In the genomic region with DNA sequence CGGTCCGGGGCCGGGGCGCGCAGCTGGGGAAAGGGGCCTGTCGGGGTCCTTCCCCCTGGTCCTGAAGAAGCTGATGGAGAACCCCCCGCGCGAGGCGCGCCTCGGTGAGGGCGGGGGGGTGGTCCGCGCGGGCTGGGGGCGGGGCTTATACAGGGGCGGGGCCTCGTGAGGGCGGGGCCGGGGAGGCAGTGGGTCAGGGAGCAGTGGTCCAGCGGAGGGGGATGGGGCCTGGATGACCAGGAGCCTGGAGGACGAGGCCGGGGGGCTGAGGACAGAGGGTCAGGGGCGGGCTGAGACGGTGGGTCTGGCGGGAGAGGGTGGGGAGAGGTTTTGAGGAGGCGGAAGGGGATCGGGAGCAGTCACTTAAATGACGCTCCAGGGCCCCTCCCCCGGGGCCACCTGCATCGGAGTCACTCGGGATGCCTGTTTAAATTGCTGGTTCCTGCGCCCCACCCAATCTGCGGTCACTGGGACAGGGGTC, we compare ENCODE assay signal across 8 cellular contexts. TPM values are rescaled to one million over a fixed set of nuclear protein-coding genes. Genes with fewer than 3 reads are reported as not detected.
DNase-seq lines count a peak whose midpoint lies in the region; ATAC-seq and TF ChIP-seq lines count a peak whose summit lies in the region.

No MANE protein-coding gene starts in this region.

- TF ChIP-seq CTCF in right lobe of liver (IDR thresholded peaks at IDR 0.05), result no peak

- WGBS in right lobe of liver (ENCODE audit: insufficient coverage, low coverage, low lambda C conversion rate, missing lambda C conversion rate), result 7% methylated on average over 9 of the region's 35 CpGs

- H3K9me3 Mint-ChIP-seq in IgD-negative memory B cell, result no peaks in the 10 kb centered on the region
- H3K9me3 Mint-ChIP-seq in activated CD4-positive, alpha-beta T cell treated with anti-CD3 and anti-CD28 coated beads, Interleukin-2, amount 10 ng/mL, durations not matched to agents 7 days and 5 days, result no peaks in the 10 kb centered on the region
- H3K9me3 Mint-ChIP-seq in dendritic cell treated with granulocyte-macrophage colony-stimulating factor and Interleukin-4, amounts not matched to agents 40 ng/mL and 50 ng/mL, for 4 days, result no peaks in the 10 kb centered on the region

- POLR2A ChIA-PET in activated CD4-positive, alpha-beta T cell treated with anti-CD3 and anti-CD28 coated beads, Interleukin-2, amount 10 ng/mL, durations not matched to agents 7 days and 5 days (lab: Charles Lee), result interaction anchor here (0.6 to 1.0 kb wide), 2 partner anchors 75 to 87 kb away, joined by 3 read pairs; a partner anchor contains a TSS

- H3K27ac Mint-ChIP-seq in IgD-negative memory B cell, result peak overlapping the region; percentile 95 to 99 (median 97)
- peak overlapping the region; percentile 99 for H3K27ac Mint-ChIP-seq in activated CD4-positive, alpha-beta T cell treated with anti-CD3 and anti-CD28 coated beads, Interleukin-2, amount 10 ng/mL, durations not matched to agents 7 days and 5 days
- peak overlapping the region; percentile 98 for H3K27ac Mint-ChIP-seq in dendritic cell treated with granulocyte-macrophage colony-stimulating factor and Interleukin-4, amounts not matched to agents 40 ng/mL and 50 ng/mL, for 4 days

- H3K4me1 ChIP-seq in right lobe of liver, result peaks cover 0 to 23% (median 2%) of the 10 kb centered on the region in 4 donors

- peaks cover 0 to 2% (median under 1%) of the 10 kb centered on the region in 4 donors for H3K36me3 ChIP-seq in right lobe of liver

- H3K27me3 ChIP-seq in right lobe of liver, result no peaks in the 10 kb centered on the region

- H3K4me3 Mint-ChIP-seq in IgD-negative memory B cell, result peak overlapping the region; percentile 89 to 98 (median 94)
- H3K4me3 Mint-ChIP-seq in activated CD4-positive, alpha-beta T cell treated with anti-CD3 and anti-CD28 coated beads, Interleukin-2, amount 10 ng/mL, durations not matched to agents 7 days and 5 days, result peak overlapping the region; percentile 90
- peak overlapping the region; percentile 91 for H3K4me3 Mint-ChIP-seq in dendritic cell treated with granulocyte-macrophage colony-stimulating factor and Interleukin-4, amounts not matched to agents 40 ng/mL and 50 ng/mL, for 4 days

- CTCF ChIA-PET in activated CD4-positive, alpha-beta T cell treated with anti-CD3 and anti-CD28 coated beads, Interleukin-2, amount 10 ng/mL, durations not matched to agents 7 days and 5 days (lab: Charles Lee), result interaction anchor here (0.6 to 3.1 kb wide), 6 partner anchors 10 to 893 kb away, joined by 3 to 15 read pairs (median 4); a partner anchor contains a TSS

- H3K4me1 Mint-ChIP-seq in IgD-negative memory B cell, result peaks cover 4 to 11% (median 4%) of the 10 kb centered on the region in 3 donors
- peaks cover 20% of the 10 kb centered on the region for H3K4me1 Mint-ChIP-seq in activated CD4-positive, alpha-beta T cell treated with anti-CD3 and anti-CD28 coated beads, Interleukin-2, amount 10 ng/mL, durations not matched to agents 7 days and 5 days
- peaks cover 37% of the 10 kb centered on the region for H3K4me1 Mint-ChIP-seq in dendritic cell treated with granulocyte-macrophage colony-stimulating factor and Interleukin-4, amounts not matched to agents 40 ng/mL and 50 ng/mL, for 4 days (ENCODE audit: low read depth)

- no peaks in the 10 kb centered on the region for H3K9me3 ChIP-seq in right lobe of liver

- intact Hi-C loops in dendritic cell treated with granulocyte-macrophage colony-stimulating factor and Interleukin-4, amounts not matched to agents 40 ng/mL and 50 ng/mL, for 4 days (cut with micrococcal nuclease), result loop anchor here (5.0 kb wide), 1 partner anchor 95 kb away; a partner anchor contains a TSS
- intact Hi-C loops in right lobe of liver (cut with DNase I), result no loop called here

- ATAC-seq in GM21447 (IDR thresholded peaks at IDR 0.05; ENCODE audit: unreplicated experiment) (peak; percentile 35), right lobe of liver (peak; percentile 39 to 62 (median 50))

- no peaks in the 10 kb centered on the region for H3K36me3 Mint-ChIP-seq in IgD-negative memory B cell
- no peaks in the 10 kb centered on the region for H3K36me3 Mint-ChIP-seq in activated CD4-positive, alpha-beta T cell treated with anti-CD3 and anti-CD28 coated beads, Interleukin-2, amount 10 ng/mL, durations not matched to agents 7 days and 5 days (ENCODE audit: low read depth)
- peaks cover 9% of the 10 kb centered on the region for H3K36me3 Mint-ChIP-seq in dendritic cell treated with granulocyte-macrophage colony-stimulating factor and Interleukin-4, amounts not matched to agents 40 ng/mL and 50 ng/mL, for 4 days (ENCODE audit: low read depth)

- peak overlapping the region; percentile 87 to 96 (median 91) for H3K27ac ChIP-seq in right lobe of liver

- DNase-seq in DMS53 (lab: John Stamatoyannopoulos, UW) (peak; percentile 78), right lobe of liver (peak; percentile 77 to 85 (median 85)), OCI-M2 (lab: John Stamatoyannopoulos, UW; ENCODE audit: unreplicated experiment) (no peak)
- peak; percentile 72 for DNase-seq in activated CD4-positive, alpha-beta T cell treated with anti-CD3 and anti-CD28 coated beads, Interleukin-2, amount 10 ng/mL, durations not matched to agents 7 days and 5 days
- peak; percentile 54 to 56 for DNase-seq in stimulated activated CD4-positive, alpha-beta T cell treated with anti-CD3 and anti-CD28 coated beads, Interleukin-4, amount 100 ng/mL, for 4 hours

- no peak for TF ChIP-seq POLR2A in right lobe of liver (IDR thresholded peaks at IDR 0.05)

- H3K27me3 Mint-ChIP-seq in IgD-negative memory B cell, result no peaks in the 10 kb centered on the region
- H3K27me3 Mint-ChIP-seq in activated CD4-positive, alpha-beta T cell treated with anti-CD3 and anti-CD28 coated beads, Interleukin-2, amount 10 ng/mL, durations not matched to agents 7 days and 5 days, result no peaks in the 10 kb centered on the region
- peaks cover 7% of the 10 kb centered on the region for H3K27me3 Mint-ChIP-seq in dendritic cell treated with granulocyte-macrophage colony-stimulating factor and Interleukin-4, amounts not matched to agents 40 ng/mL and 50 ng/mL, for 4 days

- H3K4me3 ChIP-seq in right lobe of liver, result peak overlapping the region; percentile 63 to 94 (median 94)

RNA-seq across cellular contexts. Expression of a gene that starts 0.4 kb away (rescaled TPM):
- polyA plus RNA-seq in IgD-negative memory B cell, result 2.9 TPM
- total RNA-seq in activated CD4-positive, alpha-beta T cell treated with anti-CD3 and anti-CD28 coated beads, Interleukin-2, amount 10 ng/mL, durations not matched to agents 7 days and 5 days, result 1 to 10 TPM; 3.4 to 4.7 TPM
- total RNA-seq in right lobe of liver, result 10 to 100 TPM in 4 of 6 experiments, 1 to 10 TPM in 2; 6.1 to 28.9 (median 15.5) TPM
